Comparison of ENCODE assay signal across 8 cellular contexts in the genomic region with DNA sequence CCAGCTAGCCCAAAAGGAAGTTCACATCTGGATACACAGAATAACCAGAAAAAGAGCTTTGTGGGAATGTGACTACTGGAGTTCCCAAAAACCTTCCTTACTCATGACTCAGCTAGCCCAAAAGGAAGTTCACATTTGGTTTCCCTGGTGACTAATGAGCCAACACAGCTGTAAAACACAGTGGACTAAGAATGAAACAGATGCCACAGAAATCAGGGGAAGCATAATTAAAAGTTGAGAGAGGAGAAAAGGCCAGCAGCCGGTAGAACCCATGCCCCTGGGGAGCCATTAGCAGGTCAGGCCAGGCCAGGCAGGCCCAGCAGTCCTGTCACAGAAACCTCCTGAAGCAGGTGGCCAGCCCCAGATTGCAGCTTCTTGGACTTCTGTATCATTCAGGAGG.
DNase-seq lines count a peak whose midpoint lies in the region; ATAC-seq, FAIRE-seq and TF ChIP-seq lines count a peak whose summit lies in the region.

No MANE protein-coding gene starts in this region.

- intact Hi-C loops in Caco-2 (cut with micrococcal nuclease; ENCODE audit: unreplicated experiment): no loop called here

- no peak overlapping the region for H2AFZ ChIP-seq in GM23248

- H3K36me3 ChIP-seq in Caco-2 (ENCODE audit: control insufficient read depth, insufficient read depth, low read length) (peaks cover 3% of the 10 kb centered on the region; the same call in 1 of the 2 replicates), GM23248 (ENCODE audit: low read depth) (peaks cover 32% of the 10 kb centered on the region), lung (ENCODE audit: control insufficient read depth in 2 of 2, insufficient read depth in 2 of 2, low read length in 2 of 2) (peaks cover under 1 to 11% of the 10 kb centered on the region in 2 donors)

- H3K27me3 ChIP-seq in Caco-2 (replicated peaks; ENCODE audit: control insufficient read depth, insufficient read depth, low read length) (no peaks in the 10 kb centered on the region), GM23248 (replicated peaks; ENCODE audit: insufficient read depth) (no peaks in the 10 kb centered on the region), lung (ENCODE audit: control insufficient read depth, insufficient read depth) (no peaks in the 10 kb centered on the region)

- no peak overlapping the region for H3K4me3 Mint-ChIP-seq in Caco-2 (ENCODE audit: unreplicated experiment)

- H3F3A ChIP-seq in GM23248 (ENCODE audit: insufficient read depth): peaks cover 64% of the 10 kb centered on the region

- H3K4me2 ChIP-seq in GM23248 (ENCODE audit: unreplicated experiment): peak overlapping the region; percentile 80

- in situ Hi-C loops in GM23248 (cut with MboI): no loop called here

- no TSS peak for BruUV-seq in Caco-2 (replicated peaks; lab: Mats Ljungman, UMichigan)

- POLR2A ChIA-PET in Caco-2 (lab: Charles Lee): interaction anchor here (0.5 kb wide), 1 partner anchor 11 kb away, joined by 3 read pairs; no protein-coding TSS in a partner anchor

- H3K4me3 ChIP-seq in Caco-2 (ENCODE audit: low read depth, low read length) (no peak overlapping the region), GM23248 (peak overlapping the region; percentile 20; the same call in 1 of the 2 replicates), choroid plexus epithelial cell (ENCODE audit: low read depth, low read length) (no peak overlapping the region), lung (no peak overlapping the region)

- H3K79me2 ChIP-seq in GM23248 (ENCODE audit: insufficient read depth): peaks cover 50% of the 10 kb centered on the region

- peak overlapping the region; percentile 38 for H3K27ac Mint-ChIP-seq in Caco-2 (ENCODE audit: unreplicated experiment)

- CTCF ChIA-PET in Caco-2 (lab: Charles Lee): no interaction called here

- 0% methylated on average over 1 of the region's 1 CpG for WGBS in GM23248 (ENCODE audit: low coverage in 1 of 2, low lambda C conversion rate in 2 of 2, missing lambda C conversion rate in 2 of 2), 2 experiments
- WGBS in lung, 2 donors: 22 to 36% methylated on average over 1 of the region's 1 CpG

- peaks cover 61% of the 10 kb centered on the region for H3K36me3 Mint-ChIP-seq in Caco-2 (ENCODE audit: insufficient read depth, unreplicated experiment)

- peaks cover 16% of the 10 kb centered on the region for H3K4me1 ChIP-seq in Caco-2
- H3K4me1 ChIP-seq in GM23248 (ENCODE audit: insufficient read depth): peaks cover 47% of the 10 kb centered on the region
- H3K4me1 ChIP-seq in lung (ENCODE audit: control insufficient read depth in 2 of 2, insufficient read depth in 2 of 2, low read length in 2 of 2): peaks cover 5 to 60% of the 10 kb centered on the region in 2 donors

- H3K27ac ChIP-seq in GM23248: peak overlapping the region; percentile 90
- peak overlapping the region; percentile 81 to 84 for H3K27ac ChIP-seq in lung (ENCODE audit: low read depth in 1 of 2, low read length in 1 of 2)

- TF ChIP-seq CTCF in Caco-2 (IDR thresholded peaks at IDR 0.05; ENCODE audit: insufficient read depth in 1 of 2, low read depth in 1 of 2, low read length in 1 of 2, severe bottlenecking in 1 of 2, unreplicated experiment in 1 of 2): no peak
- TF ChIP-seq CTCF in choroid plexus epithelial cell (conservative IDR thresholded peaks at IDR 0.05; ENCODE audit: low read depth, low read length): no peak
- TF ChIP-seq CTCF in lung (IDR thresholded peaks at IDR 0.05; ENCODE audit: control extremely low read depth, extremely low read depth): no peak

- FAIRE-seq in urothelium cell line (lab: Jason Lieb, UNC): no peak

- H3K9ac ChIP-seq in GM23248: peak overlapping the region; percentile 68

- no peaks in the 10 kb centered on the region for H3K9me2 ChIP-seq in GM23248 (ENCODE audit: insufficient read depth)

- ATAC-seq in lung (ENCODE audit: insufficient read depth, low FRiP score) (peak; percentile 71), GM21737 (IDR thresholded peaks at IDR 0.05; ENCODE audit: unreplicated experiment) (no peak)

- peaks cover 8% of the 10 kb centered on the region for H3K4me1 Mint-ChIP-seq in Caco-2 (ENCODE audit: low read depth, unreplicated experiment)

- no peak for DNase-seq in Caco-2
- DNase-seq in GM23248: peak; percentile 95
- peak; percentile 64 for DNase-seq in NCI-H2171 (lab: John Stamatoyannopoulos, UW)
- peak; percentile 92 for DNase-seq in choroid plexus epithelial cell (ENCODE audit: low read depth)
- peak; percentile 41 for DNase-seq in lung (ENCODE audit: low spot score)
- DNase-seq in urothelium cell line (ENCODE audit: low spot score): peak; percentile 64
- no peak for DNase-seq in globus pallidus (ENCODE audit: low spot score)

- no peaks in the 10 kb centered on the region for H3K9me3 Mint-ChIP-seq in Caco-2 (ENCODE audit: unreplicated experiment)

- no peaks in the 10 kb centered on the region for H4K20me1 ChIP-seq in GM23248 (ENCODE audit: insufficient read depth)

- H3K27me3 Mint-ChIP-seq in Caco-2 (ENCODE audit: insufficient read depth, unreplicated experiment): no peaks in the 10 kb centered on the region

- no peaks in the 10 kb centered on the region for H3K9me3 ChIP-seq in Caco-2
- no peaks in the 10 kb centered on the region for H3K9me3 ChIP-seq in GM23248 (ENCODE audit: low read depth)
- H3K9me3 ChIP-seq in lung (ENCODE audit: control insufficient read depth in 2 of 2, insufficient read depth in 1 of 2, low read length in 1 of 2): no peaks in the 10 kb centered on the region

Comparison
In these comparisons a context has a peak if more than half of its experiments do, and no peak if none do; other contexts are left out.
1. DNase-seq: peak in GM23248 (single experiment), NCI-H2171 (single experiment), choroid plexus epithelial cell (single experiment), lung (single experiment) and urothelium cell line (single experiment); none in Caco-2 (0 of 2) and globus pallidus (single experiment).